ENCODE assay signal across 8 cellular contexts in genomic region chr11:65424200-65425104, GRCh38. TPM values are rescaled to one million over a fixed set of nuclear protein-coding genes. Genes with fewer than 3 reads are reported as not detected.
DNase-seq lines count a peak whose midpoint lies in the region; ATAC-seq and TF ChIP-seq lines count a peak whose summit lies in the region.

No MANE protein-coding gene starts in this region.

- H3K4me3 ChIP-seq in thyroid gland (replicated peaks in 1 of 3): peak overlapping the region; percentile 66 to 94 (median 85)

- TF ChIP-seq CTCF in endothelial cell (IDR thresholded peaks at IDR 0.05; ENCODE audit: unreplicated experiment): no peak
- peak in 1 of 6 experiments; percentile 1 for TF ChIP-seq CTCF in thyroid gland (IDR thresholded peaks at IDR 0.05)

- peak overlapping the region; percentile 97 for H3K27ac Mint-ChIP-seq in activated CD4-positive, alpha-beta T cell treated with anti-CD3 and anti-CD28 coated beads, Interleukin-2, amount 10 ng/mL, durations not matched to agents 7 days and 5 days
- peak overlapping the region; percentile 5 for H3K27ac Mint-ChIP-seq in endothelial cell (ENCODE audit: unreplicated experiment)
- peak overlapping the region; percentile 98 to 100 (median 100) for H3K27ac Mint-ChIP-seq in naive B cell

- H3K4me1 Mint-ChIP-seq in activated CD4-positive, alpha-beta T cell treated with anti-CD3 and anti-CD28 coated beads, Interleukin-2, amount 10 ng/mL, durations not matched to agents 7 days and 5 days: peaks cover 49% of the 10 kb centered on the region
- peaks cover 77% of the 10 kb centered on the region for H3K4me1 Mint-ChIP-seq in endothelial cell (ENCODE audit: unreplicated experiment)
- H3K4me1 Mint-ChIP-seq in naive B cell: peaks cover 78 to 95% (median 92%) of the 10 kb centered on the region in 3 donors

- TF ChIP-seq POLR2A in thyroid gland (IDR thresholded peaks at IDR 0.05): peak in 1 of 2 donors; percentile 39

- no peak for ATAC-seq in naive B cell (ENCODE audit: low read depth in 2 of 2)

- no peaks in the 10 kb centered on the region for H3K9me3 Mint-ChIP-seq in activated CD4-positive, alpha-beta T cell treated with anti-CD3 and anti-CD28 coated beads, Interleukin-2, amount 10 ng/mL, durations not matched to agents 7 days and 5 days
- H3K9me3 Mint-ChIP-seq in endothelial cell (ENCODE audit: unreplicated experiment): no peaks in the 10 kb centered on the region
- no peaks in the 10 kb centered on the region for H3K9me3 Mint-ChIP-seq in naive B cell

- DNase-seq in NOMO-1 treated with DMSO at 0.1 percent for 48 hours (lab: John Stamatoyannopoulos, UW; ENCODE audit: unreplicated experiment) (peak; percentile 44), NOMO-1 treated with dmso at 0.1 percent for 144 hours (lab: John Stamatoyannopoulos, UW; ENCODE audit: unreplicated experiment) (no peak), endothelial cell (ENCODE audit: low spot score) (no peak), naive B cell (no peak), thyroid gland (peak; percentile 32 to 42), SHP77 treated with DMSO at 0.1 percent for 48 hours (lab: John Stamatoyannopoulos, UW) (no peak), NCI-H2029 treated with DMSO at 0.1 percent for 48 hours (lab: John Stamatoyannopoulos, UW) (no peak)
- DNase-seq in activated CD4-positive, alpha-beta T cell treated with anti-CD3 and anti-CD28 coated beads, Interleukin-2, amount 10 ng/mL, durations not matched to agents 7 days and 5 days: peak; percentile 58

- H3K9me3 ChIP-seq in thyroid gland: no peaks in the 10 kb centered on the region

- POLR2A ChIA-PET in activated CD4-positive, alpha-beta T cell treated with anti-CD3 and anti-CD28 coated beads, Interleukin-2, amount 10 ng/mL, durations not matched to agents 7 days and 5 days (lab: Charles Lee): interaction anchor here (0.6 to 14.2 kb wide), 8 partner anchors 8 to 325 kb away, joined by 3 to 781 read pairs (median 4); partner anchors contain the start of genes FRMD8 and MALAT1

- H3K27me3 Mint-ChIP-seq in activated CD4-positive, alpha-beta T cell treated with anti-CD3 and anti-CD28 coated beads, Interleukin-2, amount 10 ng/mL, durations not matched to agents 7 days and 5 days: peaks cover 5% of the 10 kb centered on the region
- H3K27me3 Mint-ChIP-seq in endothelial cell (ENCODE audit: unreplicated experiment): peaks cover 22% of the 10 kb centered on the region
- no peaks in the 10 kb centered on the region for H3K27me3 Mint-ChIP-seq in naive B cell

- peaks cover 63% of the 10 kb centered on the region for H3K36me3 Mint-ChIP-seq in activated CD4-positive, alpha-beta T cell treated with anti-CD3 and anti-CD28 coated beads, Interleukin-2, amount 10 ng/mL, durations not matched to agents 7 days and 5 days (ENCODE audit: low read depth)
- H3K36me3 Mint-ChIP-seq in endothelial cell (ENCODE audit: low read depth, unreplicated experiment) (peaks cover 4% of the 10 kb centered on the region), naive B cell (peaks cover 5 to 9% of the 10 kb centered on the region in 2 donors)

- CTCF ChIA-PET in activated CD4-positive, alpha-beta T cell treated with anti-CD3 and anti-CD28 coated beads, Interleukin-2, amount 10 ng/mL, durations not matched to agents 7 days and 5 days (lab: Charles Lee): interaction anchor here (3.0 kb wide), 1 partner anchor 73 kb away, joined by 9 read pairs; no protein-coding TSS in a partner anchor

- H3K4me3 Mint-ChIP-seq in activated CD4-positive, alpha-beta T cell treated with anti-CD3 and anti-CD28 coated beads, Interleukin-2, amount 10 ng/mL, durations not matched to agents 7 days and 5 days: peak overlapping the region; percentile 91
- peak overlapping the region; percentile 86 for H3K4me3 Mint-ChIP-seq in endothelial cell (ENCODE audit: unreplicated experiment)
- peak overlapping the region; percentile 84 to 98 (median 94) for H3K4me3 Mint-ChIP-seq in naive B cell

- intact Hi-C loops in thyroid gland (cut with DNase I): no loop called here

- 0 to 2% methylated on average over 18 of the region's 18 CpGs for WGBS in thyroid gland, 2 donors

- peaks cover 17 to 20% of the 10 kb centered on the region in 2 donors for H3K4me1 ChIP-seq in thyroid gland

- peak overlapping the region; percentile 98 to 100 (median 100) for H3K27ac ChIP-seq in thyroid gland

- peaks cover 37 to 53% of the 10 kb centered on the region in 2 donors for H3K36me3 ChIP-seq in thyroid gland

- no peaks in the 10 kb centered on the region for H3K27me3 ChIP-seq in thyroid gland

RNA-seq across cellular contexts. Expression of gene NEAT1, which starts 1.9 kb away (rescaled TPM):
- 100 to 1,000 TPM; 463 to 610 TPM for total RNA-seq in activated CD4-positive, alpha-beta T cell treated with anti-CD3 and anti-CD28 coated beads, Interleukin-2, amount 10 ng/mL, durations not matched to agents 7 days and 5 days
- total RNA-seq in endothelial cell (ENCODE audit: unreplicated experiment) (43.4 TPM), thyroid gland (1,000 to 10,000 TPM in 1 of 4 donors, 100 to 1,000 TPM in 3; 195 to 1,623 (median 652) TPM)
- polyA plus RNA-seq in naive B cell (ENCODE audit: low read depth in 6 of 6): 1 to 10 TPM in 5 of 6 donors, under 1 TPM in 1; 0.88 to 4.2 (median 1.2) TPM

RNA-seq across cellular contexts. Expression of gene FRMD8, which starts 38.0 kb away (rescaled TPM):
- total RNA-seq in activated CD4-positive, alpha-beta T cell treated with anti-CD3 and anti-CD28 coated beads, Interleukin-2, amount 10 ng/mL, durations not matched to agents 7 days and 5 days: 10 to 100 TPM; 49.5 to 52.1 TPM
- total RNA-seq in endothelial cell (ENCODE audit: unreplicated experiment) (76.0 TPM), thyroid gland (10 to 100 TPM; 22.5 to 44.9 (median 31.0) TPM)
- polyA plus RNA-seq in naive B cell (ENCODE audit: low read depth in 6 of 6): 10 to 100 TPM; 45.3 to 64.6 (median 53.8) TPM

RNA-seq across cellular contexts. Expression of gene SLC25A45, which starts 42.0 kb away (rescaled TPM):
- 10 to 100 TPM; 40.9 TPM for total RNA-seq in activated CD4-positive, alpha-beta T cell treated with anti-CD3 and anti-CD28 coated beads, Interleukin-2, amount 10 ng/mL, durations not matched to agents 7 days and 5 days
- total RNA-seq in endothelial cell (ENCODE audit: unreplicated experiment): 3.3 TPM
- 10 to 100 TPM; 10.2 to 35.1 (median 16.2) TPM for polyA plus RNA-seq in naive B cell (ENCODE audit: low read depth in 6 of 6)
- total RNA-seq in thyroid gland: 10 to 100 TPM; 13.0 to 28.0 (median 20.9) TPM

Comparison
In these comparisons a context has a peak if more than half of its experiments do, and no peak if none do; other contexts are left out.
1. DNase-seq: peak in NOMO-1 treated with DMSO at 0.1 percent for 48 hours (single experiment), activated CD4-positive, alpha-beta T cell treated with anti-CD3 and anti-CD28 coated beads, Interleukin-2, amount 10 ng/mL, durations not matched to agents 7 days and 5 days (single experiment) and thyroid gland (2 of 2); none in NOMO-1 treated with dmso at 0.1 percent for 144 hours (single experiment), endothelial cell (single experiment), naive B cell (single experiment), SHP77 treated with DMSO at 0.1 percent for 48 hours (single experiment) and NCI-H2029 treated with DMSO at 0.1 percent for 48 hours (single experiment).
2. H3K27ac Mint-ChIP-seq: peak in every context shown above with its lines; median percentile 100 in naive B cell; 97 in activated CD4-positive, alpha-beta T cell treated with anti-CD3 and anti-CD28 coated beads, Interleukin-2, amount 10 ng/mL, durations not matched to agents 7 days and 5 days; 5 in endothelial cell.
3. Peak in every context shown above with its lines, with median percentiles within 50 percentile points of each other: H3K4me3 Mint-ChIP-seq.